Comparison of ENCODE assay signal across 8 cellular contexts in genomic region chr13:40974460-40975407, GRCh38. TPM values are rescaled to one million over a fixed set of nuclear protein-coding genes. Genes with fewer than 3 reads are reported as not detected.
DNase-seq lines count a peak whose midpoint lies in the region; ATAC-seq and TF ChIP-seq lines count a peak whose summit lies in the region.

No MANE protein-coding gene starts in this region.

- peak overlapping the region; percentile 46 for H2AFZ ChIP-seq in neural progenitor cell (replicated peaks)

- intact Hi-C loops in esophagus squamous epithelium (cut with DNase I), result no loop called here

- H3K4me1 ChIP-seq in esophagus squamous epithelium (peaks cover 14 to 94% (median 40%) of the 10 kb centered on the region in 3 donors), neural progenitor cell (peaks cover 7% of the 10 kb centered on the region)

- peak; percentile 1 for DNase-seq in NCI-H2196 (lab: John Stamatoyannopoulos, UW; ENCODE audit: unreplicated experiment)
- DNase-seq in NCI-H2196 treated with DMSO at 0.1 percent for 48 hours (lab: John Stamatoyannopoulos, UW; ENCODE audit: unreplicated experiment), result no peak
- peak; percentile 20 for DNase-seq in HT1080 (ENCODE audit: low read depth)
- no peak for DNase-seq in esophagus squamous epithelium (lab: John Stamatoyannopoulos, UW)
- DNase-seq in neural progenitor cell (ENCODE audit: low spot score), result peak; percentile 66
- no peak for DNase-seq in NCI-H1092 treated with DMSO at 0.1 percent for 48 hours (lab: John Stamatoyannopoulos, UW)

- H3K36me3 Mint-ChIP-seq in T-helper 1 cell treated with Interleukin-12 subunit alpha and Interleukin-12 subunit beta and Interleukin-4 antibody, amounts not matched to agents 30 μg/mL and 1 μg/mL, for 36 hours (ENCODE audit: low read depth), result peaks cover 30% of the 10 kb centered on the region
- H3K36me3 Mint-ChIP-seq in neural progenitor cell, result no peaks in the 10 kb centered on the region

- H3K27ac ChIP-seq in esophagus squamous epithelium, result peak overlapping the region; percentile 24 to 70 (median 48)
- no peak overlapping the region for H3K27ac ChIP-seq in neural progenitor cell

- H3K27ac Mint-ChIP-seq in T-helper 1 cell treated with Interleukin-12 subunit alpha and Interleukin-12 subunit beta and Interleukin-4 antibody, amounts not matched to agents 30 μg/mL and 1 μg/mL, for 36 hours, result peak overlapping the region; percentile 32
- H3K27ac Mint-ChIP-seq in neural progenitor cell, result no peak overlapping the region

- WGBS in esophagus squamous epithelium, 2 donors, result 37 to 39% methylated on average over 4 of the region's 4 CpGs

- H3K4me3 ChIP-seq in esophagus squamous epithelium, result no peak overlapping the region
- H3K4me3 ChIP-seq in neural progenitor cell, result no peak overlapping the region

- H3K79me2 ChIP-seq in neural progenitor cell (ENCODE audit: low read depth), result no peaks in the 10 kb centered on the region

- H3K9me3 ChIP-seq in esophagus squamous epithelium (no peaks in the 10 kb centered on the region), neural progenitor cell (ENCODE audit: low read depth) (no peaks in the 10 kb centered on the region)

- no peaks in the 10 kb centered on the region for H3F3A ChIP-seq in neural progenitor cell (ENCODE audit: low read depth)

- H3K4me3 Mint-ChIP-seq in T-helper 1 cell treated with Interleukin-12 subunit alpha and Interleukin-12 subunit beta and Interleukin-4 antibody, amounts not matched to agents 30 μg/mL and 1 μg/mL, for 36 hours, result peak overlapping the region; percentile 6
- H3K4me3 Mint-ChIP-seq in neural progenitor cell, result no peak overlapping the region

- TF ChIP-seq CTCF in esophagus squamous epithelium (IDR thresholded peaks at IDR 0.05) (peak; percentile 8 to 45 (median 38)), neural progenitor cell (IDR thresholded peaks at IDR 0.05) (peak; percentile 59)

- H3K27me3 Mint-ChIP-seq in T-helper 1 cell treated with Interleukin-12 subunit alpha and Interleukin-12 subunit beta and Interleukin-4 antibody, amounts not matched to agents 30 μg/mL and 1 μg/mL, for 36 hours (ENCODE audit: low read depth), result no peaks in the 10 kb centered on the region
- H3K27me3 Mint-ChIP-seq in neural progenitor cell (ENCODE audit: insufficient read depth, low read depth), result no peaks in the 10 kb centered on the region

- H3K36me3 ChIP-seq in esophagus squamous epithelium, result peaks cover 0 to 7% (median 0%) of the 10 kb centered on the region in 3 donors
- H3K36me3 ChIP-seq in neural progenitor cell, result no peaks in the 10 kb centered on the region

- no peak for TF ChIP-seq POLR2A in esophagus squamous epithelium (IDR thresholded peaks at IDR 0.05)

- no peaks in the 10 kb centered on the region for H3K27me3 ChIP-seq in esophagus squamous epithelium
- H3K27me3 ChIP-seq in neural progenitor cell, result no peaks in the 10 kb centered on the region

- no peaks in the 10 kb centered on the region for H4K20me1 ChIP-seq in neural progenitor cell (ENCODE audit: low read depth)

- no peak overlapping the region for H3K4me2 ChIP-seq in neural progenitor cell

- no peaks in the 10 kb centered on the region for H3K9me3 Mint-ChIP-seq in T-helper 1 cell treated with Interleukin-12 subunit alpha and Interleukin-12 subunit beta and Interleukin-4 antibody, amounts not matched to agents 30 μg/mL and 1 μg/mL, for 36 hours
- H3K9me3 Mint-ChIP-seq in neural progenitor cell, result no peaks in the 10 kb centered on the region

- no peak overlapping the region for H3K9ac ChIP-seq in neural progenitor cell

- ATAC-seq in GM21515 (IDR thresholded peaks at IDR 0.05; ENCODE audit: unreplicated experiment), result peak; percentile 57

- peaks cover 78% of the 10 kb centered on the region for H3K4me1 Mint-ChIP-seq in T-helper 1 cell treated with Interleukin-12 subunit alpha and Interleukin-12 subunit beta and Interleukin-4 antibody, amounts not matched to agents 30 μg/mL and 1 μg/mL, for 36 hours (ENCODE audit: low read depth)
- H3K4me1 Mint-ChIP-seq in neural progenitor cell, result peaks cover 5% of the 10 kb centered on the region

RNA-seq across cellular contexts. Expression of gene ELF1, which starts 44.4 kb away (rescaled TPM):
- total RNA-seq in HT1080 (2014; rRNA removed; shearing (Covaris generic)), result 13.4 and 31.1 TPM in 2 replicates
- 18.3 and 24.8 TPM in 2 replicates for polyA plus RNA-seq in HT1080 (2015; cell fraction: cytosol; rRNA removed)
- polyA plus RNA-seq in HT1080 (2015; cell fraction: nucleus; rRNA removed), result 37.8 and 40.7 TPM in 2 replicates
- total RNA-seq in esophagus squamous epithelium (10 to 100 TPM; 61.9 to 84.5 (median 71.5) TPM), neural progenitor cell (ENCODE audit: low replicate concordance) (9.3 and 17.2 TPM in 2 replicates)

Comparison
In these comparisons a context has a peak if more than half of its experiments do, and no peak if none do; other contexts are left out.
1. DNase-seq: peak in NCI-H2196 (single experiment), HT1080 (single experiment) and neural progenitor cell (single experiment); none in NCI-H2196 treated with DMSO at 0.1 percent for 48 hours (single experiment), esophagus squamous epithelium (single experiment) and NCI-H1092 treated with DMSO at 0.1 percent for 48 hours (single experiment).